16 cellular contexts compared by ENCODE assay signal in the genomic region with DNA sequence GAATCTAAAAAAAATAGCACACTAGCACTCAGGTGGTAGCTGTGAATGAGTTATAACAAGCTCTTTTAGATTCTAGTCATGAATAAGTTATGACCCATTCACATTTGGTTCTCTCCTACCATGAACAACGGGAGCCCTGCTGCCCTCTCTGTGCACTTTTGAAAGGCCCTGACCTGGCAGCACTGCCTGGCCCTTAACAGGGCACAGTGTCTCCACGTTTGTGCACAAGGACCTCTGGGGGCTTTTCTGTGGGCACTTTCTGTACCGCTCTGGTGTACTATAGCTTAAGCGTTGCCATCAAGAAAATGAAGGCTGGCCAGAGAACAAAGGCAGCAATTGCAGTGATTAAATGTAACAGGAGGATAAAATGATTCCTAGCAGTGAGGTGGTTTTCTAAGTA. TPM values are rescaled to one million over a fixed set of nuclear protein-coding genes. Genes with fewer than 3 reads are reported as not detected.
A peak's percentile ranks its signal among the peaks of the same experiment; 100 is the strongest.
DNase-seq lines count a peak whose midpoint lies in the region; TF ChIP-seq lines count a peak whose summit lies in the region.
"Had no signal": no experiment of that assay in that cellular context is flagged by ENCODE, and none has a peak within 500 bp of the region (broad histone marks: within the 10 kb centered on the region; RNA-seq: fewer than 3 reads in every experiment).

No MANE protein-coding gene starts in this region.

- peaks cover 7% of the 10 kb centered on the region; the same call in 1 of the 2 replicates for H3K4me1 ChIP-seq in HEK293 (ENCODE audit: control insufficient read depth, insufficient read depth, low read length)
- H3K4me1 ChIP-seq in ascending aorta: peaks cover 0 to 12% of the 10 kb centered on the region in 2 donors
- H3K4me1 ChIP-seq in mesenchymal stem cell (ENCODE audit: control insufficient read depth, insufficient read depth, low read depth, low read length): peaks cover 9% of the 10 kb centered on the region
- no peaks in the 10 kb centered on the region for H3K4me1 ChIP-seq in MM.1S (ENCODE audit: low read length)

- H2BK12ac ChIP-seq in mesenchymal stem cell (ENCODE audit: low read length in 2 of 2): peak overlapping the region; percentile 49 to 85

- no peak overlapping the region for H3K4me2 ChIP-seq in mesenchymal stem cell (ENCODE audit: low read length, poor library complexity, severe bottlenecking)
- no peak overlapping the region for H3K4me2 ChIP-seq in MM.1S (ENCODE audit: low read depth, low read length)
- H3K4me2 ChIP-seq: BLaER1, KMS-11 had no signal

- no peak overlapping the region for H2AK5ac ChIP-seq in mesenchymal stem cell (ENCODE audit: low read length, severe bottlenecking)

- no peaks in the 10 kb centered on the region for H3K9me2 ChIP-seq in MM.1S (replicated peaks; ENCODE audit: insufficient read depth, low read length)

- no peak overlapping the region for H2BK15ac ChIP-seq in mesenchymal stem cell (ENCODE audit: low read depth, poor library complexity, severe bottlenecking)

- no peak overlapping the region for H3K14ac ChIP-seq in mesenchymal stem cell (ENCODE audit: low read length in 2 of 2)

- H3K18ac ChIP-seq in mesenchymal stem cell (ENCODE audit: low read depth in 1 of 2, low read length in 2 of 2): peak overlapping the region; percentile 65 to 84

- DNase-seq in ascending aorta (ENCODE audit: low spot score in 2 of 2) (no peak), mesenchymal stem cell (no peak), NCI-H2227 treated with DMSO at 0.1 percent for 48 hours (lab: John Stamatoyannopoulos, UW) (no peak), NCI-H774 (lab: John Stamatoyannopoulos, UW) (no peak), MM.1S (no peak), EL (no peak)
- DNase-seq: CD8-positive, alpha-beta memory T cell; NCI-H146; NCI-H2029 treated with DMSO at 0.1 percent for 48 hours; NCI-H2171; NCI-H446; NCI-H526 treated with DMSO at 0.1 percent for 48 hours had no signal

- H4K8ac ChIP-seq in mesenchymal stem cell (ENCODE audit: low read length): peak overlapping the region; percentile 19

- H3K36me3 ChIP-seq in HEK293 (ENCODE audit: control insufficient read depth in 2 of 2, insufficient read depth in 1 of 2, low read length in 2 of 2) (no peaks in the 10 kb centered on the region), ascending aorta (no peaks in the 10 kb centered on the region), mesenchymal stem cell (ENCODE audit: control insufficient read depth in 1 of 2, insufficient read depth in 2 of 2, low read depth in 1 of 2, low read length in 2 of 2) (peaks cover 4 to 7% of the 10 kb centered on the region in 2 experiments), MM.1S (replicated peaks; ENCODE audit: insufficient read depth, low read length) (no peaks in the 10 kb centered on the region)

- no peaks in the 10 kb centered on the region for H4K20me1 ChIP-seq in MM.1S (ENCODE audit: insufficient read depth, low read length)

- H3K4ac ChIP-seq in mesenchymal stem cell (ENCODE audit: low read depth in 1 of 2, low read length in 2 of 2): peak overlapping the region in 1 of 2 experiments; percentile 20

- no peaks in the 10 kb centered on the region for H3K79me2 ChIP-seq in MM.1S (ENCODE audit: low read length)

- no peak overlapping the region for H4K91ac ChIP-seq in mesenchymal stem cell (ENCODE audit: low read length)

- no peaks in the 10 kb centered on the region for H3K27me3 ChIP-seq in ascending aorta
- no peaks in the 10 kb centered on the region for H3K27me3 ChIP-seq in mesenchymal stem cell (ENCODE audit: control insufficient read depth in 1 of 2, insufficient read depth in 1 of 2, low read length in 2 of 2)
- H3K27me3 ChIP-seq in MM.1S (replicated peaks; ENCODE audit: insufficient read depth, low read length): no peaks in the 10 kb centered on the region
- H3K27me3 ChIP-seq: BLaER1 had no signal

- H3K9ac ChIP-seq in mesenchymal stem cell (ENCODE audit: low read length) (no peak overlapping the region), MM.1S (ENCODE audit: low read length) (no peak overlapping the region)
- H3K9ac ChIP-seq: BLaER1, KMS-11 had no signal

- H2BK120ac ChIP-seq in mesenchymal stem cell (ENCODE audit: low read depth, low read length): no peak overlapping the region

- no peak overlapping the region for H2AFZ ChIP-seq in mesenchymal stem cell (ENCODE audit: low read depth, low read length)
- H2AFZ ChIP-seq in MM.1S (ENCODE audit: low read length): no peak overlapping the region

- H3K9me3 ChIP-seq in HEK293 (ENCODE audit: control insufficient read depth, insufficient read depth, low read depth, low read length) (no peaks in the 10 kb centered on the region), ascending aorta (no peaks in the 10 kb centered on the region), mesenchymal stem cell (ENCODE audit: control insufficient read depth, low read length) (no peaks in the 10 kb centered on the region), MM.1S (replicated peaks; ENCODE audit: insufficient read depth, low read length) (no peaks in the 10 kb centered on the region)
- H3K9me3 ChIP-seq: BLaER1 had no signal

- CTCF ChIA-PET in HEK293 (lab: Yijun Ruan, JAX): interaction anchor here (1.2 kb wide), 1 partner anchor 81 kb away, joined by 4 read pairs; no protein-coding TSS in a partner anchor

- H2BK5ac ChIP-seq in mesenchymal stem cell (ENCODE audit: low read depth, low read length, poor library complexity, severe bottlenecking): no peak overlapping the region

- no peak overlapping the region for H3K23ac ChIP-seq in mesenchymal stem cell (ENCODE audit: low read length in 2 of 2)

- H3K27ac ChIP-seq in 22Rv1: peak overlapping the region; percentile 27
- no peak overlapping the region for H3K27ac ChIP-seq in HEK293 (ENCODE audit: extremely low read depth, low read depth, low read length)
- peak overlapping the region; percentile 24 to 53 for H3K27ac ChIP-seq in ascending aorta
- no peak overlapping the region for H3K27ac ChIP-seq in mesenchymal stem cell (ENCODE audit: low read length, poor library complexity, severe bottlenecking)
- no peak overlapping the region for H3K27ac ChIP-seq in MM.1S (ENCODE audit: low read length)
- H3K27ac ChIP-seq: BLaER1, KMS-11 had no signal

- no peaks in the 10 kb centered on the region for H3F3A ChIP-seq in MM.1S (ENCODE audit: insufficient read depth, low read length)

- TF ChIP-seq CTCF in 22Rv1 (IDR thresholded peaks at IDR 0.05): no peak
- no peak for TF ChIP-seq CTCF in HEK293 (tag by site-specific recombination; IDR thresholded peaks at IDR 0.05)
- no peak for TF ChIP-seq CTCF in ascending aorta (IDR thresholded peaks at IDR 0.05)
- no peak for TF ChIP-seq CTCF in MM.1S (IDR thresholded peaks at IDR 0.05; ENCODE audit: low read length)

- 78% methylated on average over 4 of the region's 4 CpGs for WGBS in mesenchymal stem cell

- intact Hi-C loops in ascending aorta (cut with DNase I): no loop called here

- H3K79me1 ChIP-seq in mesenchymal stem cell (replicated peaks; ENCODE audit: low read length, poor library complexity, severe bottlenecking): peaks cover 24% of the 10 kb centered on the region

- POLR2A ChIA-PET in HEK293 (lab: Yijun Ruan, JAX): no interaction called here

- no peak overlapping the region for H3K4me3 ChIP-seq in HEK293 (ENCODE audit: low read depth, low read length)
- no peak overlapping the region for H3K4me3 ChIP-seq in ascending aorta
- H3K4me3 ChIP-seq in mesenchymal stem cell (ENCODE audit: insufficient read depth in 1 of 2, low read depth in 1 of 2, low read length in 2 of 2): no peak overlapping the region
- no peak overlapping the region for H3K4me3 ChIP-seq in MM.1S (ENCODE audit: low read length)
- H3K4me3 ChIP-seq: BLaER1 had no signal

TF ChIP-seq in HEK293, 187 proteins besides CTCF, POLR2A, EP300 and RAD21:
- TF ChIP-seq GLIS2 (tag by site-specific recombination; IDR thresholded peaks at IDR 0.05) (no peak), ZNF529 (tag by site-specific recombination; IDR thresholded peaks at IDR 0.05; ENCODE audit: insufficient replicate concordance) (no peak), SP3 (tag by site-specific recombination; IDR thresholded peaks at IDR 0.05) (no peak), ZNF585B (tag by site-specific recombination; IDR thresholded peaks at IDR 0.05) (peak; percentile 63)

RNA-seq across cellular contexts. Expression of gene CCDC92, which starts 21.2 kb away (rescaled TPM):
- 31.0 TPM for total RNA-seq in ascending aorta
- 91.2 TPM for polyA plus RNA-seq in mesenchymal stem cell (2013, experiment 1 of 2)
- polyA plus RNA-seq in mesenchymal stem cell (2013, experiment 2 of 2): 90.8 TPM

RNA-seq across cellular contexts. Expression of gene ZNF664, which starts 21.5 kb away (rescaled TPM):
- total RNA-seq in ascending aorta: 27.7 TPM
- polyA plus RNA-seq in mesenchymal stem cell (2013, experiment 1 of 2): 54.7 TPM
- 55.2 TPM for polyA plus RNA-seq in mesenchymal stem cell (2013, experiment 2 of 2)

Comparison
In these comparisons a context has a peak if more than half of its experiments do, and no peak if none do; other contexts are left out.
1. H3K27ac ChIP-seq: peak in 22Rv1 (single experiment) and ascending aorta (2 of 2); none in HEK293 (single experiment), mesenchymal stem cell (single experiment) and MM.1S (single experiment).